In genomic region chr2:241802806-241803318, GRCh38 we compare ENCODE assay signal across 16 cellular contexts. TPM values are rescaled to one million over a fixed set of nuclear protein-coding genes. Genes with fewer than 3 reads are reported as not detected.
DNase-seq lines count a peak whose midpoint lies in the region; ATAC-seq and TF ChIP-seq lines count a peak whose summit lies in the region.
"Had no signal": no experiment of that assay in that cellular context is flagged by ENCODE, and none has a peak within 500 bp of the region (broad histone marks: within the 10 kb centered on the region; RNA-seq: fewer than 3 reads in every experiment).

No MANE protein-coding gene starts in this region.

- H3K4me1 ChIP-seq in left ventricle myocardium inferior (peaks cover 21% of the 10 kb centered on the region), suprapubic skin (peaks cover 23% of the 10 kb centered on the region), BE2C (peaks cover 22% of the 10 kb centered on the region)

- peak overlapping the region; percentile 67 for H3K4me3 ChIP-seq in left ventricle myocardium inferior
- peak overlapping the region; percentile 51 for H3K4me3 ChIP-seq in suprapubic skin
- no peak overlapping the region for H3K4me3 ChIP-seq in BE2C (ENCODE audit: low read depth, low read length)
- H3K4me3 ChIP-seq: body of pancreas had no signal

- H3K27me3 ChIP-seq in left ventricle myocardium inferior (ENCODE audit: low read depth) (peaks cover 28% of the 10 kb centered on the region), suprapubic skin (peaks cover 25% of the 10 kb centered on the region), BE2C (no peaks in the 10 kb centered on the region)

- H3K9me3 ChIP-seq in left ventricle myocardium inferior (replicated peaks) (no peaks in the 10 kb centered on the region), suprapubic skin (no peaks in the 10 kb centered on the region), BE2C (no peaks in the 10 kb centered on the region)
- H3K9me3 ChIP-seq: body of pancreas had no signal

- intact Hi-C loops in left ventricle myocardium inferior (cut with micrococcal nuclease), result no loop called here

- 38% methylated on average over 10 of the region's 23 CpGs for WGBS in suprapubic skin

- no peak for TF ChIP-seq POLR2A in suprapubic skin (IDR thresholded peaks at IDR 0.05)

- TF ChIP-seq EP300 in suprapubic skin (IDR thresholded peaks at IDR 0.05), result no peak

- DNase-seq in activated CD8-positive, alpha-beta memory T cell treated with anti-CD3 and anti-CD28 coated beads for 24 hours, result peak; percentile 56
- no peak for DNase-seq in activated CD8-positive, alpha-beta memory T cell treated with anti-CD3 and anti-CD28 coated beads, Interleukin-2, amount 50 U/mL, for 4 hours
- peak; percentile 53 for DNase-seq in activated CD8-positive, alpha-beta memory T cell treated with anti-CD3 and anti-CD28 coated beads, Interleukin-2, amount 50 U/mL, for 48 hours
- DNase-seq in left ventricle myocardium inferior, result no peak
- DNase-seq in suprapubic skin (ENCODE audit: low spot score in 2 of 2), result no peak
- no peak for DNase-seq in stimulated activated CD4-positive, alpha-beta T cell treated with anti-CD3 and anti-CD28 coated beads, Interleukin-12 subunit alpha, Interleukin-12 subunit beta, amount 100 ng/mL, for 4 hours
- DNase-seq in BE2C, result no peak
- DNase-seq: kidney glomerular epithelial cell, NCI-H187, T1000 had no signal

- no peak for TF ChIP-seq CTCF in left ventricle myocardium inferior (IDR thresholded peaks at IDR 0.05; ENCODE audit: borderline replicate concordance)
- no peak for TF ChIP-seq CTCF in suprapubic skin (IDR thresholded peaks at IDR 0.05)
- no peak for TF ChIP-seq CTCF in BE2C (IDR thresholded peaks at IDR 0.05; ENCODE audit: low read depth, low read length)

- ATAC-seq in GM21526 (IDR thresholded peaks at IDR 0.05; ENCODE audit: low FRiP score, unreplicated experiment), result no peak

- H3K27ac ChIP-seq in left ventricle myocardium inferior (replicated peaks) (no peak overlapping the region), suprapubic skin (no peak overlapping the region)
- H3K27ac ChIP-seq: body of pancreas had no signal

- H3K36me3 ChIP-seq in left ventricle myocardium inferior (no peaks in the 10 kb centered on the region), suprapubic skin (no peaks in the 10 kb centered on the region), BE2C (no peaks in the 10 kb centered on the region)

RNA-seq across cellular contexts. Expression of gene NEU4, which starts 6.1 kb away (rescaled TPM):
- total RNA-seq in left ventricle myocardium inferior (not detected), suprapubic skin (under 1 TPM in 2 of 4 donors, not detected in 2; 0.21 to 0.70 TPM)
- polyA plus RNA-seq in BE2C (2012; ENCODE audit: insufficient read depth, insufficient read length, low read depth), result 8.5 TPM
- total RNA-seq: body of pancreas, Daoy had no signal
- polyA plus RNA-seq: AG04450, IgD-negative memory B cell had no signal

RNA-seq across cellular contexts. Expression of gene GAL3ST2, which starts 26.2 kb away (rescaled TPM):
- not detected for total RNA-seq in left ventricle myocardium inferior
- total RNA-seq in suprapubic skin, result not detected
- 4.8 TPM for polyA plus RNA-seq in BE2C (2012; ENCODE audit: insufficient read depth, insufficient read length, low read depth)
- total RNA-seq: body of pancreas, Daoy had no signal
- polyA plus RNA-seq: AG04450, IgD-negative memory B cell had no signal

RNA-seq across cellular contexts. Expression of gene PDCD1, which starts 55.8 kb away (rescaled TPM):
- total RNA-seq in left ventricle myocardium inferior, result 3.3 TPM
- total RNA-seq in suprapubic skin, result not detected
- 1.8 TPM for polyA plus RNA-seq in BE2C (2012; ENCODE audit: insufficient read depth, insufficient read length, low read depth)
- total RNA-seq: Daoy, neural crest cell had no signal
- polyA plus RNA-seq: AG04450 had no signal

Comparison
In these comparisons a context has a peak if more than half of its experiments do, and no peak if none do; other contexts are left out.
1. DNase-seq: peak in activated CD8-positive, alpha-beta memory T cell treated with anti-CD3 and anti-CD28 coated beads for 24 hours (single experiment) and activated CD8-positive, alpha-beta memory T cell treated with anti-CD3 and anti-CD28 coated beads, Interleukin-2, amount 50 U/mL, for 48 hours (single experiment); none in activated CD8-positive, alpha-beta memory T cell treated with anti-CD3 and anti-CD28 coated beads, Interleukin-2, amount 50 U/mL, for 4 hours (single experiment), left ventricle myocardium inferior (single experiment), suprapubic skin (0 of 2), stimulated activated CD4-positive, alpha-beta T cell treated with anti-CD3 and anti-CD28 coated beads, Interleukin-12 subunit alpha, Interleukin-12 subunit beta, amount 100 ng/mL, for 4 hours (single experiment) and BE2C (single experiment).